Comparison of ENCODE assay signal across 30 cellular contexts in the genomic region with DNA sequence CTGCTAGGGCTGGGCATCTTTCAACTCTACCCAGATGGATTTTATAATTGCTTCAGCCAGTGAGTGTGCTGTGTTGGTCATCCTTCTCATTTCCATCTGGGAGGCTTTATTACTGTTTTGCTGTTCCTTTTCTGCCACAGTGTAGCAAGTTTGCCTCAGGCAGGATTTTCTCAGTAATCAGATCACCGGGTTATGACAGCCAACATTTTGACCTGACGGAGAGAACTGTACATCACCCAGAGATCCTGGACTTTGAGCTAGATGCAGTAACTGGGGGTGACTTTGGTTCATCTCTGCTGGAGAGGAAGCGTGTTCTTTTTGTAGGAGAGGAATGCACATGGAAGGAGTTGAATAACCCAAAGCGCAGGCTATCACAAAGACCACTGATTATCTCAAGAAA.
A peak's percentile ranks its signal among the peaks of the same experiment; 100 is the strongest.
DNase-seq lines count a peak whose midpoint lies in the region; ATAC-seq, FAIRE-seq and TF ChIP-seq lines count a peak whose summit lies in the region.
"Had no signal": no experiment of that assay in that cellular context is flagged by ENCODE, and none has a peak within 500 bp of the region (broad histone marks: within the 10 kb centered on the region; RNA-seq: fewer than 3 reads in every experiment).

No MANE protein-coding gene starts in this region.

- no peak for FAIRE-seq in HTR-8/SVneo (lab: Jason Lieb, UNC)
- FAIRE-seq: GM12891, H1 had no signal

- H3K4me1 ChIP-seq in breast epithelium = peaks cover 0 to 7% of the 10 kb centered on the region in 2 donors

- POLR2A ChIA-PET in MCF 10A (lab: Yijun Ruan, JAX) = interaction anchor here (1.2 kb wide), 1 partner anchor 305 kb away, joined by 3 read pairs; a partner anchor contains a TSS

- CTCF ChIA-PET in MCF 10A (lab: Yijun Ruan, JAX) = interaction anchor here (0.7 kb wide), 1 partner anchor 26 kb away, joined by 3 read pairs; no protein-coding TSS in a partner anchor

- H3K27ac Mint-ChIP-seq in MCF 10A (ENCODE audit: low read depth, unreplicated experiment) = no peak overlapping the region
- H3K27ac Mint-ChIP-seq in osteocyte (ENCODE audit: unreplicated experiment) = peak overlapping the region; percentile 39
- H3K27ac Mint-ChIP-seq: B cell; CD8-positive, alpha-beta memory T cell had no signal

- no peaks in the 10 kb centered on the region for H3K9me3 ChIP-seq in breast epithelium
- H3K9me3 ChIP-seq: SJSA1 had no signal

- intact Hi-C loops in breast epithelium (cut with DNase I; ENCODE audit: low total_unique reads) = no loop called here
- intact Hi-C loops in MCF 10A (cut with micrococcal nuclease) = no loop called here
- intact Hi-C loops in sciatic nerve (cut with DNase I) = loop anchor here (5.0 kb wide), 1 partner anchor 304 kb away; a partner anchor contains a TSS

- BruUV-seq in MCF 10A (replicated peaks; lab: Mats Ljungman, UMichigan) = no TSS peak

- H3K27me3 Mint-ChIP-seq in MCF 10A (ENCODE audit: insufficient read depth, unreplicated experiment) (no peaks in the 10 kb centered on the region), osteocyte (ENCODE audit: unreplicated experiment) (no peaks in the 10 kb centered on the region)

- H3K27me3 ChIP-seq in breast epithelium = no peaks in the 10 kb centered on the region
- H3K27me3 ChIP-seq: MG63, SJSA1 had no signal

- no peaks in the 10 kb centered on the region for H3K9me3 Mint-ChIP-seq in MCF 10A (ENCODE audit: unreplicated experiment)
- H3K9me3 Mint-ChIP-seq in osteocyte (ENCODE audit: unreplicated experiment) = peaks cover 15% of the 10 kb centered on the region

- no peak overlapping the region for H3K4me3 ChIP-seq in breast epithelium
- H3K4me3 ChIP-seq: MG63, SJSA1 had no signal

- no peak overlapping the region for H3K4me3 Mint-ChIP-seq in MCF 10A (ENCODE audit: unreplicated experiment)
- no peak overlapping the region for H3K4me3 Mint-ChIP-seq in osteocyte (ENCODE audit: unreplicated experiment)
- H3K4me3 Mint-ChIP-seq: B cell; CD8-positive, alpha-beta memory T cell had no signal

- no peaks in the 10 kb centered on the region for H3K36me3 Mint-ChIP-seq in MCF 10A (ENCODE audit: insufficient read depth, unreplicated experiment)
- H3K36me3 Mint-ChIP-seq in osteocyte (ENCODE audit: unreplicated experiment) = peaks cover 21% of the 10 kb centered on the region
- H3K36me3 Mint-ChIP-seq: CD8-positive, alpha-beta memory T cell had no signal

- DNase-seq in breast epithelium (ENCODE audit: low spot score in 2 of 2) (no peak), MCF 10A (ENCODE audit: unreplicated experiment) (no peak), left lobe of liver (ENCODE audit: low spot score) (no peak), osteocyte (ENCODE audit: extremely low spot score, unreplicated experiment) (no peak), HT-29 (ENCODE audit: low spot score) (no peak), HTR-8/SVneo (ENCODE audit: insufficient read length, low spot score) (no peak), sciatic nerve (ENCODE audit: low spot score) (no peak)
- DNase-seq: CD8-positive, alpha-beta memory T cell; DMS 273 treated with DMSO at 0.1 percent for 48 hours; DMS79; GF-D8; Kasumi-1; MG63; NCI-H1105 treated with DMSO at 0.1 percent for 48 hours; NCI-H146; NCI-H1930; NCI-H2107; NCI-H446 treated with DMSO at 0.1 percent for 48 hours; NCI-H526; NCI-H82; NK-92 treated with Interleukin-12 subunit alpha and Interleukin-12 subunit beta, amount 100 ng/mL, for 24 hours; PC-3; Right ventricle myocardium superior; RPMI8226 had no signal

- no peaks in the 10 kb centered on the region for H3K36me3 ChIP-seq in breast epithelium
- H3K36me3 ChIP-seq: MG63, SJSA1 had no signal

- ATAC-seq in left lobe of liver (peak; percentile 70), sciatic nerve (no peak)
- ATAC-seq: HCT116, PC-3 had no signal

- H3K27ac ChIP-seq in breast epithelium = peak overlapping the region; percentile 13 to 50
- H3K27ac ChIP-seq: 22Rv1, SJSA1 had no signal

- TF ChIP-seq CTCF in breast epithelium (IDR thresholded peaks at IDR 0.05) (no peak), MCF 10A (IDR thresholded peaks at IDR 0.05; ENCODE audit: unreplicated experiment) (no peak), osteocyte (IDR thresholded peaks at IDR 0.05) (no peak)

- H3K4me1 Mint-ChIP-seq in MCF 10A (ENCODE audit: insufficient read depth, unreplicated experiment) = peaks cover 16% of the 10 kb centered on the region
- H3K4me1 Mint-ChIP-seq in osteocyte (ENCODE audit: unreplicated experiment) = peaks cover 43% of the 10 kb centered on the region
- H3K4me1 Mint-ChIP-seq: B cell; CD8-positive, alpha-beta memory T cell had no signal

- no peak for TF ChIP-seq POLR2A in breast epithelium (IDR thresholded peaks at IDR 0.05)
